In genomic region chr6:131980338-131980790, GRCh38 we compare ENCODE assay signal across 13 cellular contexts. TPM values are rescaled to one million over a fixed set of nuclear protein-coding genes. Genes with fewer than 3 reads are reported as not detected.
"Had no signal": no experiment of that assay in that cellular context is flagged by ENCODE, and none has a peak within 500 bp of the region (broad histone marks: within the 10 kb centered on the region; RNA-seq: fewer than 3 reads in every experiment).

No MANE protein-coding gene starts in this region.

- H3K27ac ChIP-seq: adrenal gland, vagina had no signal

- H3K27ac Mint-ChIP-seq: activated B cell treated with CpG ODN at 0.5 μM for 24 hours; activated CD4-positive, alpha-beta T cell treated with anti-CD3 and anti-CD28 coated beads, Interleukin-2, amount 10 ng/mL, durations not matched to agents 7 days and 5 days; activated T-helper 17 cell treated with anti-CD3 and anti-CD28 coated beads, Interleukin-2, amount 50 U/mL, for 72 hours; endodermal cell; natural killer cell; T-helper 17 cell had no signal

- H3K4me3 ChIP-seq: adrenal gland, lung, vagina had no signal

- H3K36me3 Mint-ChIP-seq: natural killer cell had no signal

- H3K9me3 Mint-ChIP-seq: activated B cell treated with CpG ODN at 0.5 μM for 24 hours; activated CD4-positive, alpha-beta T cell treated with anti-CD3 and anti-CD28 coated beads, Interleukin-2, amount 10 ng/mL, durations not matched to agents 7 days and 5 days; activated T-helper 17 cell treated with anti-CD3 and anti-CD28 coated beads, Interleukin-2, amount 50 U/mL, for 72 hours; endodermal cell; natural killer cell had no signal

- H3K9me3 ChIP-seq: adrenal gland, vagina had no signal

- H3K36me3 ChIP-seq: adrenal gland, vagina had no signal

- DNase-seq: activated B cell treated with CpG ODN at 0.5 μM for 24 hours; activated CD4-positive, alpha-beta T cell treated with anti-CD3 and anti-CD28 coated beads, Interleukin-2, amount 10 ng/mL, durations not matched to agents 7 days and 5 days; activated CD8-positive, alpha-beta memory T cell treated with anti-CD3 and anti-CD28 coated beads for 24 hours; activated naive CD4-positive, alpha-beta T cell treated with anti-CD3 and anti-CD28 coated beads, Interleukin-2, amount 50 U/mL, for 16 hours; adrenal gland; cerebellar nuclear complex; endodermal cell; hippocampal formation; natural killer cell; T-helper 17 cell had no signal

- H3K27me3 Mint-ChIP-seq: activated B cell treated with CpG ODN at 0.5 μM for 24 hours; activated CD4-positive, alpha-beta T cell treated with anti-CD3 and anti-CD28 coated beads, Interleukin-2, amount 10 ng/mL, durations not matched to agents 7 days and 5 days had no signal

- H3K4me1 ChIP-seq: vagina had no signal

- H3K4me3 Mint-ChIP-seq: activated B cell treated with CpG ODN at 0.5 μM for 24 hours; activated CD4-positive, alpha-beta T cell treated with anti-CD3 and anti-CD28 coated beads, Interleukin-2, amount 10 ng/mL, durations not matched to agents 7 days and 5 days; activated T-helper 17 cell treated with anti-CD3 and anti-CD28 coated beads, Interleukin-2, amount 50 U/mL, for 72 hours; endodermal cell; natural killer cell; T-helper 17 cell had no signal

- H3K4me1 Mint-ChIP-seq: activated B cell treated with CpG ODN at 0.5 μM for 24 hours; activated CD4-positive, alpha-beta T cell treated with anti-CD3 and anti-CD28 coated beads, Interleukin-2, amount 10 ng/mL, durations not matched to agents 7 days and 5 days; activated T-helper 17 cell treated with anti-CD3 and anti-CD28 coated beads, Interleukin-2, amount 50 U/mL, for 72 hours; natural killer cell had no signal

- H3K27me3 ChIP-seq: adrenal gland, vagina had no signal

- ATAC-seq: activated T-helper 17 cell treated with anti-CD3 and anti-CD28 coated beads, Interleukin-2, amount 50 U/mL, for 72 hours; natural killer cell; T-helper 17 cell had no signal

RNA-seq across cellular contexts. Expression of gene CCN2, which starts 29.2 kb away (rescaled TPM):
- total RNA-seq: activated CD4-positive, alpha-beta T cell treated with anti-CD3 and anti-CD28 coated beads, Interleukin-2, amount 10 ng/mL, durations not matched to agents 7 days and 5 days; activated T-helper 17 cell treated with anti-CD3 and anti-CD28 coated beads, Interleukin-2, amount 50 U/mL, for 72 hours; natural killer cell had no signal
